Comparison of ENCODE assay signal across 13 cellular contexts in genomic region chr5:101045689-101046088, GRCh38.
DNase-seq lines count a peak whose midpoint lies in the region; ATAC-seq, FAIRE-seq and TF ChIP-seq lines count a peak whose summit lies in the region.
"Had no signal": no experiment of that assay in that cellular context is flagged by ENCODE, and none has a peak within 500 bp of the region (broad histone marks: within the 10 kb centered on the region; RNA-seq: fewer than 3 reads in every experiment).

No MANE protein-coding gene starts in this region.

- no TSS peak for BruUV-seq in HCT116 (replicated peaks; lab: Mats Ljungman, UMichigan)

- peak; percentile 69 for TF ChIP-seq RAD21 in HCT116 (IDR thresholded peaks at IDR 0.05; ENCODE audit: low read depth)

- peak in 2 of 3 donors; percentile 16 to 34 for DNase-seq in CD4-positive, CD25-positive, alpha-beta regulatory T cell
- DNase-seq in HCT116 (ENCODE audit: low read depth, low spot score) (peak; percentile 15), kidney (no peak), dedifferentiated amniotic fluid mesenchymal stem cell (ENCODE audit: extremely low spot score) (no peak), nucleus accumbens (lab: John Stamatoyannopoulos, UW) (no peak), SW480 (ENCODE audit: low spot score) (no peak)
- DNase-seq: Caco-2, NCI-H1092 treated with DMSO at 0.1 percent for 48 hours had no signal

- POLR2A ChIA-PET in HCT116 (lab: Charles Lee), result no interaction called here

- no peaks in the 10 kb centered on the region for H3K36me3 ChIP-seq in CD4-positive, CD25-positive, alpha-beta regulatory T cell (ENCODE audit: control insufficient read depth, insufficient read depth, low read length)
- no peaks in the 10 kb centered on the region for H3K36me3 ChIP-seq in HCT116 (ENCODE audit: control insufficient read depth in 1 of 2, insufficient read depth in 2 of 2, low read length in 2 of 2)
- H3K36me3 ChIP-seq in SU-DHL-6 (ENCODE audit: low read length), result no peaks in the 10 kb centered on the region
- no peaks in the 10 kb centered on the region for H3K36me3 ChIP-seq in kidney (ENCODE audit: control insufficient read depth in 1 of 2, insufficient read depth in 2 of 2, low read length in 2 of 2)
- H3K36me3 ChIP-seq: thoracic aorta had no signal

- H3K9me3 ChIP-seq in CD4-positive, CD25-positive, alpha-beta regulatory T cell (ENCODE audit: control insufficient read depth in 2 of 2, low read length in 2 of 2), result no peaks in the 10 kb centered on the region
- no peaks in the 10 kb centered on the region for H3K9me3 ChIP-seq in HCT116 (ENCODE audit: control insufficient read depth in 1 of 2, insufficient read depth in 1 of 2, low read depth in 1 of 2, low read length in 2 of 2)
- H3K9me3 ChIP-seq in SU-DHL-6 (ENCODE audit: insufficient read depth, low read length), result no peaks in the 10 kb centered on the region
- H3K9me3 ChIP-seq in kidney (ENCODE audit: control insufficient read depth in 1 of 2, low read length in 2 of 2), result no peaks in the 10 kb centered on the region
- H3K9me3 ChIP-seq: Caco-2, thoracic aorta had no signal

- H3K27me3 ChIP-seq in CD4-positive, CD25-positive, alpha-beta regulatory T cell (ENCODE audit: control insufficient read depth, insufficient read depth, low read length), result no peaks in the 10 kb centered on the region
- H3K27me3 ChIP-seq in HCT116 (ENCODE audit: insufficient read depth, low read length) (no peaks in the 10 kb centered on the region), SU-DHL-6 (ENCODE audit: low read length) (no peaks in the 10 kb centered on the region)

- RAD21 ChIA-PET in HCT116 (lab: Charles Lee; ENCODE audit: low non-redundant PET in 1 of 2, low total read pairs in 2 of 2, uncharacterized antibody in 2 of 2, unreplicated experiment in 2 of 2), result no interaction called here

- H3K9ac ChIP-seq in HCT116 (ENCODE audit: low read length), result no peak overlapping the region
- no peak overlapping the region for H3K9ac ChIP-seq in SU-DHL-6 (ENCODE audit: low read length)
- H3K9ac ChIP-seq in kidney (ENCODE audit: low read length in 2 of 2), result no peak overlapping the region

- H3F3A ChIP-seq in SU-DHL-6 (ENCODE audit: insufficient read depth), result no peaks in the 10 kb centered on the region

- H3K4me1 ChIP-seq in CD4-positive, CD25-positive, alpha-beta regulatory T cell (ENCODE audit: control insufficient read depth, insufficient read depth, low read length, poor library complexity, severe bottlenecking), result no peaks in the 10 kb centered on the region
- H3K4me1 ChIP-seq in HCT116 (ENCODE audit: control insufficient read depth in 1 of 2, insufficient read depth in 2 of 2, low read length in 2 of 2), result no peaks in the 10 kb centered on the region
- H3K4me1 ChIP-seq in kidney (ENCODE audit: control insufficient read depth in 1 of 2, insufficient read depth in 1 of 2, low read depth in 1 of 2, low read length in 2 of 2), result no peaks in the 10 kb centered on the region
- H3K4me1 ChIP-seq: Caco-2 had no signal

- H3K4me3 Mint-ChIP-seq in CD4-positive, CD25-positive, alpha-beta regulatory T cell, result no peak overlapping the region

- intact Hi-C loops in HCT116 (cut with micrococcal nuclease), result loop anchor here (2.0 to 5.0 kb wide), 2 partner anchors 423 to 567 kb away; no protein-coding TSS in a partner anchor
- intact Hi-C loops in kidney (cut with DNase I), result no loop called here

- CTCF ChIA-PET in HCT116 (lab: Charles Lee), result interaction anchor here (1.0 to 2.2 kb wide), 3 partner anchors 10 to 345 kb away, joined by 3 to 10 read pairs (median 3); no protein-coding TSS in a partner anchor

- no peaks in the 10 kb centered on the region for H3K9me2 ChIP-seq in HCT116 (ENCODE audit: insufficient read depth)
- no peaks in the 10 kb centered on the region for H3K9me2 ChIP-seq in SU-DHL-6 (replicated peaks; ENCODE audit: insufficient read depth, low read length)

- no peak overlapping the region for H3K27ac Mint-ChIP-seq in CD4-positive, CD25-positive, alpha-beta regulatory T cell

- H3K36me3 Mint-ChIP-seq in CD4-positive, CD25-positive, alpha-beta regulatory T cell, result no peaks in the 10 kb centered on the region

- FAIRE-seq in kidney (lab: Jason Lieb, UNC), result peak; percentile 70
- FAIRE-seq: GM18507 had no signal

- no peak overlapping the region for H2AFZ ChIP-seq in HCT116 (ENCODE audit: low read depth, low read length, poor library complexity, severe bottlenecking)
- no peak overlapping the region for H2AFZ ChIP-seq in SU-DHL-6 (ENCODE audit: low read depth, low read length, severe bottlenecking)

- H3K4me2 ChIP-seq in HCT116 (ENCODE audit: low read length) (no peak overlapping the region), SU-DHL-6 (ENCODE audit: low read depth, low read length, poor library complexity, severe bottlenecking) (no peak overlapping the region)

- TF ChIP-seq CTCF in HCT116 (IDR thresholded peaks at IDR 0.05 in 2 of 3, conservative IDR thresholded peaks at IDR 0.05 in 1 of 3; ENCODE audit: borderline replicate concordance in 1 of 3, insufficient read depth in 1 of 3, low read depth in 2 of 3, low read length in 2 of 3) (peak in 2 of 3 experiments; percentile 43 to 50; a peak in 3 of 6 replicates), SU-DHL-6 (IDR thresholded peaks at IDR 0.05; ENCODE audit: insufficient read depth, low read length, poor library complexity, severe bottlenecking) (peak; percentile 28), kidney (IDR thresholded peaks at IDR 0.05; ENCODE audit: borderline replicate concordance, extremely low read depth, insufficient read depth) (no peak)

- no peaks in the 10 kb centered on the region for H3K27me3 Mint-ChIP-seq in CD4-positive, CD25-positive, alpha-beta regulatory T cell

- TF ChIP-seq POLR2A in HCT116 (IDR thresholded peaks at IDR 0.05; ENCODE audit: borderline replicate concordance, extremely low read depth, insufficient read depth, insufficient read length), result no peak

- H3K79me2 ChIP-seq in HCT116 (ENCODE audit: insufficient read depth, low read length) (no peaks in the 10 kb centered on the region), SU-DHL-6 (ENCODE audit: insufficient read depth, low read length) (no peaks in the 10 kb centered on the region)

- no peak overlapping the region for H3K27ac ChIP-seq in CD4-positive, CD25-positive, alpha-beta regulatory T cell (ENCODE audit: insufficient read depth, low read length, poor library complexity, severe bottlenecking)
- H3K27ac ChIP-seq in HCT116 (ENCODE audit: low read depth, low read length) (no peak overlapping the region), SU-DHL-6 (ENCODE audit: low read depth, low read length) (no peak overlapping the region), kidney (ENCODE audit: low read depth in 2 of 2, low read length in 2 of 2) (no peak overlapping the region)
- H3K27ac ChIP-seq: thoracic aorta, VCaP had no signal

- H3K4me3 ChIP-seq in CD4-positive, CD25-positive, alpha-beta regulatory T cell (ENCODE audit: low read depth, low read length), result no peak overlapping the region
- H3K4me3 ChIP-seq in HCT116 (replicated peaks in 1 of 2; ENCODE audit: low read depth in 1 of 2, low read length in 2 of 2) (no peak overlapping the region), SU-DHL-6 (ENCODE audit: insufficient read depth, low read length, poor library complexity, severe bottlenecking) (no peak overlapping the region), kidney (ENCODE audit: low read length in 2 of 2) (no peak overlapping the region)
- H3K4me3 ChIP-seq: thoracic aorta had no signal

- H3K9me3 Mint-ChIP-seq in CD4-positive, CD25-positive, alpha-beta regulatory T cell, result no peaks in the 10 kb centered on the region

- H4K20me1 ChIP-seq in HCT116 (ENCODE audit: insufficient read depth) (no peaks in the 10 kb centered on the region), SU-DHL-6 (ENCODE audit: low read depth, low read length) (no peaks in the 10 kb centered on the region)

- ATAC-seq in CD4-positive, CD25-positive, alpha-beta regulatory T cell (ENCODE audit: low read depth in 2 of 2), result no peak
- ATAC-seq in HCT116, result no peak
- ATAC-seq in HG02798 (IDR thresholded peaks at IDR 0.05; ENCODE audit: poor library complexity, unreplicated experiment), result no peak

- peaks cover 0 to 2% (median 0%) of the 10 kb centered on the region in 4 donors for H3K4me1 Mint-ChIP-seq in CD4-positive, CD25-positive, alpha-beta regulatory T cell

TF ChIP-seq in HCT116, 20 proteins besides CTCF, POLR2A, EP300 and RAD21:
- TF ChIP-seq JUND (IDR thresholded peaks at IDR 0.05), result no peak
TF ChIP-seq in HCT116: peak in this region for 0.

Comparison
In these comparisons a context has a peak if more than half of its experiments do, and no peak if none do; other contexts are left out.
1. DNase-seq: peak in CD4-positive, CD25-positive, alpha-beta regulatory T cell (2 of 3) and HCT116 (single experiment); none in kidney (single experiment), dedifferentiated amniotic fluid mesenchymal stem cell (single experiment), nucleus accumbens (0 of 56) and SW480 (single experiment).